25 cellular contexts compared by ENCODE assay signal in the genomic region with DNA sequence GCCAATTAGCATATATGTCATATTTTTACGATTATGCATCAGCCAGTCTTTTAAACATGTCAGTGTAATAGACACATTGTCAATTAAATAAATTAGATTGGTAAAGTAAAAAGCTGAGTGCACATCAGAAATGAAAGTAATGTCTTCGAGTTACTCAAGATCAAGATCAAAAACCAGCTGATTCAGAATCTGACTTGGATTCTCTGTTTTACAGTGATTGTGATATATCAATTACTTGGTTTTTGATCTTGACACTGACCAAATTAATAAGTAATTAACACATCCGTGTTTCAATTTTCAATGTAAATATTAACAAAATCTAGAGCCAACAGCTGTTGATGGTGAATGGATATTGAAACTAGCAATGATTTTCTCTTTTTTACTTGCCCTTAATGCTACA.
"Had no signal": no experiment of that assay in that cellular context is flagged by ENCODE, and none has a peak within 500 bp of the region (broad histone marks: within the 10 kb centered on the region; RNA-seq: fewer than 3 reads in every experiment).

No MANE protein-coding gene starts in this region.

- H3K36me3 ChIP-seq: SJSA1 had no signal

- H3K27ac ChIP-seq: HL-60, SJSA1, SK-N-MC had no signal

- FAIRE-seq: HTR-8/SVneo had no signal

- ATAC-seq: Panc1, PC-3 had no signal

- DNase-seq: KBM-7; MV-4-11; NCI-H1048; NCI-H1105; NCI-H1417; NCI-H1436 treated with DMSO at 0.1 percent for 48 hours; NCI-H1694; NCI-H1930; NCI-H2081; NCI-H2107; NCI-H226; NCI-H510A; NCI-H524 treated with DMSO at 0.1 percent for 48 hours; NCI-H69; NCI-H774; NK-92 treated with Interleukin-12 subunit alpha and Interleukin-12 subunit beta, amount 100 ng/mL, for 24 hours; PC-3; Right ventricle myocardium superior; SIG-M5; T-helper 1 cell had no signal

- H3K4me1 ChIP-seq: SJSA1 had no signal

- H3K9me3 ChIP-seq: SJSA1 had no signal

- H3K27me3 ChIP-seq: SJSA1 had no signal

- H3K4me3 ChIP-seq: SJSA1, SK-N-MC had no signal
